ENCODE assay signal across 20 cellular contexts in the genomic region with DNA sequence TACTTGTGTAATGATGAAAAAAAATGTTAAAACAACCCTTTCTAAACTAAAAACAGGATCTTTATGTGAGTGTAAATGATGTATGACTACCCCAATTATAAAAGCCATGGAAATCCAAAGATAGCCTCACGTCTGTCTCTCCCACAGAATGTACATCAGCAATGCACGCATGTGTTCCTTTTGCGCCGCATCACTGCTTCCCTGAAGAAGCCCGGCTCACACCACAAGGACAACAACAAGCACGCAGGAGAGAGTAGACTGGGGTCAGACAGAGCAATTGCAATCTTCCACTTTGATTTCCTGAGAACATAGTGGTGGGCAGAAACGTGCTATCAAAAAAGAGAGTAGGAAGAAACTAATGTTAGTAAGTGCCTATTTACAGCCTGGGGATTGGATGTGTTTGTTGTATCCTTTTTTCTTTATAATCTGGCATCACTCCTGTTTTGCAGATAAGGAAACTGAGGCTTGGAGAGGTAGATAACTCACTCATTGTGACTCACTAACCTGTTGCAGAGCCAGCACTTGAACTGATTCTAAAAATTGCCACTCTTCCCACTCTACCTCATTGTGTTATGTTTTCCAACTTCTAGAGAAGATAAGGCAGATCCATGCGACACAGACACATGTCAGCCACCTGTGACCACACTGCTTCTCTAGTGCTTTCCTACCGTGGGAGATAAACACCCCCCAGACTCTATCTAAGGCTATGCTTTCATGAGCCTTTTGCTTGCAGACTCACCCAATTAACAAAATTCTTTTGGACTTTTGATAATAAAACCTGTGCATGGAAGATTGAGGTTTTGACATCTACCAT.
DNase-seq lines count a peak whose midpoint lies in the region; FAIRE-seq and TF ChIP-seq lines count a peak whose summit lies in the region.
"Had no signal": no experiment of that assay in that cellular context is flagged by ENCODE, and none has a peak within 500 bp of the region (broad histone marks: within the 10 kb centered on the region; RNA-seq: fewer than 3 reads in every experiment).

No MANE protein-coding gene starts in this region.

- no peak overlapping the region for H2BK12ac ChIP-seq in mesenchymal stem cell (ENCODE audit: low read length in 2 of 2)

- no peak for DNase-seq in cardiac muscle cell (ENCODE audit: low read depth in 1 of 2, low spot score in 1 of 2)
- no peak for DNase-seq in cardiac septum (ENCODE audit: low spot score)
- peak; percentile 22 for DNase-seq in astrocyte (ENCODE audit: low read depth)
- no peak for DNase-seq in mesenchymal stem cell
- DNase-seq in stimulated activated naive CD4-positive, alpha-beta T cell (lab: John Stamatoyannopoulos, UW), result no peak
- no peak for DNase-seq in NOMO-1 treated with DMSO at 0.1 percent for 48 hours (lab: John Stamatoyannopoulos, UW; ENCODE audit: unreplicated experiment)
- DNase-seq in EL, result no peak
- DNase-seq: BE2C; CD4-positive, alpha-beta T cell; CD8-positive, alpha-beta memory T cell; DND-41; GDM1; GOT3 had no signal

- H2AFZ ChIP-seq in astrocyte (ENCODE audit: low read depth, low read length) (no peak overlapping the region), mesenchymal stem cell (ENCODE audit: low read depth, low read length) (no peak overlapping the region)

- H3K4ac ChIP-seq in mesenchymal stem cell (ENCODE audit: low read depth in 1 of 2, low read length in 2 of 2), result no peak overlapping the region

- no peak overlapping the region for H3K14ac ChIP-seq in mesenchymal stem cell (ENCODE audit: low read length in 2 of 2)

- H3K4me2 ChIP-seq in astrocyte (ENCODE audit: low read length) (no peak overlapping the region), mesenchymal stem cell (ENCODE audit: low read length, poor library complexity, severe bottlenecking) (no peak overlapping the region)
- H3K4me2 ChIP-seq: BLaER1 treated with 17β-estradiol and CSF1 and Interleukin-3, amounts not matched to agents 10 nM and 100 nM had no signal

- no peak overlapping the region for H3K27ac Mint-ChIP-seq in astrocyte (ENCODE audit: unreplicated experiment)
- H3K27ac Mint-ChIP-seq: CD14-positive monocyte; CD4-positive, alpha-beta T cell; CD8-positive, alpha-beta memory T cell had no signal

- no peak overlapping the region for H3K18ac ChIP-seq in mesenchymal stem cell (ENCODE audit: low read depth in 1 of 2, low read length in 2 of 2)

- no peaks in the 10 kb centered on the region for H4K20me1 ChIP-seq in astrocyte (ENCODE audit: insufficient read depth, low read length)
- H4K20me1 ChIP-seq: BLaER1 treated with 17β-estradiol and CSF1 and Interleukin-3, amounts not matched to agents 10 nM and 100 nM had no signal

- no peaks in the 10 kb centered on the region for H3K9me3 ChIP-seq in cardiac muscle cell (ENCODE audit: low read depth)
- H3K9me3 ChIP-seq in astrocyte (ENCODE audit: insufficient read depth, low read depth, low read length), result no peaks in the 10 kb centered on the region
- no peaks in the 10 kb centered on the region for H3K9me3 ChIP-seq in mesenchymal stem cell (ENCODE audit: control insufficient read depth, low read length)
- H3K9me3 ChIP-seq: BE2C; BLaER1 treated with 17β-estradiol and CSF1 and Interleukin-3, amounts not matched to agents 10 nM and 100 nM; HAP-1 had no signal

- peaks cover 3% of the 10 kb centered on the region for H3K27me3 Mint-ChIP-seq in astrocyte (ENCODE audit: low read depth, unreplicated experiment)

- H3K27me3 ChIP-seq in cardiac muscle cell (no peaks in the 10 kb centered on the region), astrocyte (ENCODE audit: insufficient read depth, low read length) (no peaks in the 10 kb centered on the region), mesenchymal stem cell (ENCODE audit: control insufficient read depth in 1 of 2, insufficient read depth in 1 of 2, low read length in 2 of 2) (no peaks in the 10 kb centered on the region)
- H3K27me3 ChIP-seq: BE2C; BLaER1 treated with 17β-estradiol and CSF1 and Interleukin-3, amounts not matched to agents 10 nM and 100 nM had no signal

- H3K4me3 ChIP-seq in cardiac muscle cell (no peak overlapping the region), astrocyte (ENCODE audit: insufficient read depth, low read depth, low read length) (no peak overlapping the region), mesenchymal stem cell (ENCODE audit: insufficient read depth in 1 of 2, low read depth in 1 of 2, low read length in 2 of 2) (no peak overlapping the region)
- H3K4me3 ChIP-seq: BLaER1 treated with 17β-estradiol and CSF1 and Interleukin-3, amounts not matched to agents 10 nM and 100 nM; GM12878; HAP-1 had no signal

- peak overlapping the region; percentile 41 for H2AK5ac ChIP-seq in mesenchymal stem cell (ENCODE audit: low read length, severe bottlenecking)

- intact Hi-C loops in cardiac septum (cut with DNase I), result no loop called here

- H3K36me3 Mint-ChIP-seq in astrocyte (ENCODE audit: low read depth, unreplicated experiment), result peaks cover 2% of the 10 kb centered on the region
- H3K36me3 Mint-ChIP-seq: CD14-positive monocyte; CD8-positive, alpha-beta memory T cell had no signal

- WGBS in mesenchymal stem cell, result 96% methylated on average over 9 of the region's 9 CpGs

- H3K23ac ChIP-seq in mesenchymal stem cell (ENCODE audit: low read length in 2 of 2), result no peak overlapping the region

- no peak overlapping the region for H4K8ac ChIP-seq in mesenchymal stem cell (ENCODE audit: low read length)

- H3K9ac ChIP-seq in astrocyte (ENCODE audit: low read length) (no peak overlapping the region), mesenchymal stem cell (ENCODE audit: low read length) (no peak overlapping the region)
- H3K9ac ChIP-seq: BLaER1 treated with 17β-estradiol and CSF1 and Interleukin-3, amounts not matched to agents 10 nM and 100 nM had no signal

- FAIRE-seq in astrocyte (lab: Jason Lieb, UNC), result no peak
- FAIRE-seq: A204.1, GM12878, H54 had no signal

- no peak overlapping the region for H2BK120ac ChIP-seq in mesenchymal stem cell (ENCODE audit: low read depth, low read length)

- H3K9me3 Mint-ChIP-seq in astrocyte (ENCODE audit: unreplicated experiment), result no peaks in the 10 kb centered on the region
- H3K9me3 Mint-ChIP-seq: CD4-positive, alpha-beta T cell; CD8-positive, alpha-beta memory T cell had no signal

- TF ChIP-seq CTCF in cardiac muscle cell (IDR thresholded peaks at IDR 0.05; ENCODE audit: low read depth, low read length), result no peak
- TF ChIP-seq CTCF in astrocyte (IDR thresholded peaks at IDR 0.05; ENCODE audit: insufficient read depth, low read depth, low read length), result no peak

- H4K91ac ChIP-seq in mesenchymal stem cell (ENCODE audit: low read length), result no peak overlapping the region

- no peaks in the 10 kb centered on the region for H3K79me2 ChIP-seq in astrocyte (ENCODE audit: insufficient read depth, low read length)

- H3K36me3 ChIP-seq in cardiac muscle cell, result no peaks in the 10 kb centered on the region
- H3K36me3 ChIP-seq in astrocyte (ENCODE audit: insufficient read depth, low read length), result no peaks in the 10 kb centered on the region
- H3K36me3 ChIP-seq in mesenchymal stem cell (ENCODE audit: control insufficient read depth in 1 of 2, insufficient read depth in 2 of 2, low read depth in 1 of 2, low read length in 2 of 2), result no peaks in the 10 kb centered on the region
- H3K36me3 ChIP-seq: BE2C; BLaER1 treated with 17β-estradiol and CSF1 and Interleukin-3, amounts not matched to agents 10 nM and 100 nM; HAP-1 had no signal

- H3K27ac ChIP-seq in cardiac muscle cell (peak overlapping the region; percentile 8), astrocyte (ENCODE audit: low read depth, low read length) (no peak overlapping the region), mesenchymal stem cell (ENCODE audit: low read length, poor library complexity, severe bottlenecking) (no peak overlapping the region)
- H3K27ac ChIP-seq: 22Rv1; BLaER1 treated with 17β-estradiol and CSF1 and Interleukin-3, amounts not matched to agents 10 nM and 100 nM had no signal

- no peak overlapping the region for H3K4me3 Mint-ChIP-seq in astrocyte (ENCODE audit: unreplicated experiment)
- H3K4me3 Mint-ChIP-seq: CD14-positive monocyte; CD4-positive, alpha-beta T cell; CD8-positive, alpha-beta memory T cell had no signal

- no peak overlapping the region for H2BK15ac ChIP-seq in mesenchymal stem cell (ENCODE audit: low read depth, poor library complexity, severe bottlenecking)

- peaks cover 15% of the 10 kb centered on the region for H3K4me1 ChIP-seq in cardiac muscle cell (ENCODE audit: low read depth)
- peaks cover 4% of the 10 kb centered on the region for H3K4me1 ChIP-seq in astrocyte (ENCODE audit: insufficient read depth, low read length)
- H3K4me1 ChIP-seq in mesenchymal stem cell (ENCODE audit: control insufficient read depth, insufficient read depth, low read depth, low read length), result peaks cover 4% of the 10 kb centered on the region
- H3K4me1 ChIP-seq: HAP-1 had no signal

- H2BK5ac ChIP-seq in mesenchymal stem cell (ENCODE audit: low read depth, low read length, poor library complexity, severe bottlenecking), result no peak overlapping the region

- H3K4me1 Mint-ChIP-seq in astrocyte (ENCODE audit: low read depth, unreplicated experiment), result peaks cover 8% of the 10 kb centered on the region

- H3K79me1 ChIP-seq in mesenchymal stem cell (replicated peaks; ENCODE audit: low read length, poor library complexity, severe bottlenecking), result no peaks in the 10 kb centered on the region
